ENCODE assay signal across 8 cellular contexts in genomic region chr20:62356948-62357667, GRCh38. TPM values are rescaled to one million over a fixed set of nuclear protein-coding genes. Genes with fewer than 3 reads are reported as not detected.
DNase-seq lines count a peak whose midpoint lies in the region.

No MANE protein-coding gene starts in this region.

- peaks cover 9% of the 10 kb centered on the region for H3K27me3 Mint-ChIP-seq in activated T-cell treated with anti-CD3 and anti-CD28 coated beads, Interleukin-2, amount 50 U/mL, for 24 hours

- no peak overlapping the region for H2BK12ac ChIP-seq in trophoblast cell (ENCODE audit: low read length)

- H3K27me3 ChIP-seq in trophoblast cell (ENCODE audit: insufficient read depth, low read length): no peaks in the 10 kb centered on the region

- H3K4ac ChIP-seq in trophoblast cell (ENCODE audit: low read depth, low read length): peak overlapping the region; percentile 61

- H2AFZ ChIP-seq in trophoblast cell (ENCODE audit: insufficient read depth, low read length, poor library complexity): no peak overlapping the region

- no peak overlapping the region for H2AK5ac ChIP-seq in trophoblast cell (ENCODE audit: low read length)

- no peak overlapping the region for H3K14ac ChIP-seq in trophoblast cell (ENCODE audit: low read length)

- H3K4me3 Mint-ChIP-seq in activated T-cell treated with anti-CD3 and anti-CD28 coated beads, Interleukin-2, amount 50 U/mL, for 24 hours: no peak overlapping the region

- H3K27ac ChIP-seq in trophoblast cell (ENCODE audit: low read depth, low read length): no peak overlapping the region

- H3K79me2 ChIP-seq in trophoblast cell (ENCODE audit: control insufficient read depth, insufficient read depth, low read length, poor library complexity): peaks cover 56% of the 10 kb centered on the region

- H4K8ac ChIP-seq in trophoblast cell (ENCODE audit: low read depth, low read length): no peak overlapping the region

- H3K4me1 Mint-ChIP-seq in activated T-cell treated with anti-CD3 and anti-CD28 coated beads, Interleukin-2, amount 50 U/mL, for 24 hours (ENCODE audit: low read depth): no peaks in the 10 kb centered on the region

- H3K9ac ChIP-seq in trophoblast cell (ENCODE audit: low read length): no peak overlapping the region

- WGBS in trophoblast cell (ENCODE audit: extremely low coverage, insufficient coverage, insufficient read length): no CpG with 5 or more reads among the region's 29 CpGs

- H3K4me2 ChIP-seq in trophoblast cell (ENCODE audit: low read length): no peak overlapping the region

- peaks cover 34 to 38% of the 10 kb centered on the region in 2 experiments for H3K4me1 ChIP-seq in trophoblast cell (ENCODE audit: control insufficient read depth in 1 of 2, insufficient read depth in 2 of 2, low read length in 2 of 2)

- peak overlapping the region; percentile 48 for H4K91ac ChIP-seq in trophoblast cell (ENCODE audit: low read depth, low read length)

- H3K36me3 ChIP-seq in trophoblast cell (ENCODE audit: control insufficient read depth in 1 of 2, insufficient read depth in 2 of 2, low read length in 2 of 2): peaks cover 53 to 74% of the 10 kb centered on the region in 2 experiments

- no peaks in the 10 kb centered on the region for H3K9me3 Mint-ChIP-seq in activated T-cell treated with anti-CD3 and anti-CD28 coated beads, Interleukin-2, amount 50 U/mL, for 24 hours

- intact Hi-C loops in posterior vena cava (cut with DNase I): no loop called here

- DNase-seq in Daoy (ENCODE audit: low read depth) (peak; percentile 87), T1000 (lab: John Stamatoyannopoulos, UW) (peak; percentile 47), fibroblast of peridontal ligament (ENCODE audit: extremely low read depth) (peak; percentile 43), trophoblast cell (no peak), posterior vena cava (ENCODE audit: low spot score) (no peak), dedifferentiated amniotic fluid mesenchymal stem cell (ENCODE audit: extremely low spot score) (no peak)
- DNase-seq in stimulated activated CD4-positive, alpha-beta T cell treated with anti-CD3 and anti-CD28 coated beads, Interleukin-4, amount 100 ng/mL, for 24 hours: no peak
- no peak for DNase-seq in activated T-cell treated with anti-CD3 and anti-CD28 coated beads, Interleukin-2, amount 50 U/mL, for 24 hours

- H4K12ac ChIP-seq in trophoblast cell (ENCODE audit: low read depth, low read length): no peak overlapping the region

- H3K4me3 ChIP-seq in trophoblast cell (ENCODE audit: low read depth, low read length): no peak overlapping the region

- H3K23ac ChIP-seq in trophoblast cell (ENCODE audit: low read length): no peak overlapping the region

- H3K9me3 ChIP-seq in trophoblast cell (ENCODE audit: insufficient read depth, low read depth, low read length): peaks cover 3% of the 10 kb centered on the region

- no peak overlapping the region for H3K18ac ChIP-seq in trophoblast cell (ENCODE audit: low read length)

- no peak overlapping the region for H3K27ac Mint-ChIP-seq in activated T-cell treated with anti-CD3 and anti-CD28 coated beads, Interleukin-2, amount 50 U/mL, for 24 hours

- peaks cover 21% of the 10 kb centered on the region for H3K79me1 ChIP-seq in trophoblast cell (ENCODE audit: low read length)

- H2BK120ac ChIP-seq in trophoblast cell (ENCODE audit: insufficient read depth, low read length, poor library complexity): no peak overlapping the region

- no peak overlapping the region for H2BK5ac ChIP-seq in trophoblast cell (ENCODE audit: low read depth, low read length, poor library complexity)

- no peaks in the 10 kb centered on the region for H3K36me3 Mint-ChIP-seq in activated T-cell treated with anti-CD3 and anti-CD28 coated beads, Interleukin-2, amount 50 U/mL, for 24 hours (ENCODE audit: low read depth)

RNA-seq across cellular contexts. Expression of gene LAMA5, which starts 10.0 kb away (rescaled TPM):
- total RNA-seq in Daoy (2014; rRNA removed; shearing (Covaris generic)): 3.1 and 9.6 TPM in 2 replicates
- 135 and 147 TPM in 2 replicates for polyA plus RNA-seq in trophoblast cell (2013)
- 100 to 1,000 TPM; 131 to 183 TPM for total RNA-seq in posterior vena cava

RNA-seq across cellular contexts. Expression of gene RPS21, which starts 29.8 kb away (rescaled TPM):
- 1,690 and 2,894 TPM in 2 replicates for total RNA-seq in Daoy (2014; rRNA removed; shearing (Covaris generic))
- polyA plus RNA-seq in trophoblast cell (2013): 2,264 and 2,365 TPM in 2 replicates
- 1,000 to 10,000 TPM; 1,227 to 1,253 TPM for total RNA-seq in posterior vena cava

RNA-seq across cellular contexts. Expression of gene CABLES2, which starts 50.0 kb away (rescaled TPM):
- 2.0 and 3.8 TPM in 2 replicates for total RNA-seq in Daoy (2014; rRNA removed; shearing (Covaris generic))
- polyA plus RNA-seq in trophoblast cell (2013): 15.0 and 15.1 TPM in 2 replicates
- total RNA-seq in posterior vena cava: 1 to 10 TPM; 3.4 to 3.8 TPM

RNA-seq across cellular contexts. Expression of gene ADRM1, which starts 54.3 kb away (rescaled TPM):
- 390 and 470 TPM in 2 replicates for total RNA-seq in Daoy (2014; rRNA removed; shearing (Covaris generic))
- 164 and 175 TPM in 2 replicates for polyA plus RNA-seq in trophoblast cell (2013)
- total RNA-seq in posterior vena cava: 10 to 100 TPM; 60.9 to 70.3 TPM

Comparison
In these comparisons a context has a peak if more than half of its experiments do, and no peak if none do; other contexts are left out.
1. DNase-seq: peak in Daoy (single experiment), T1000 (single experiment) and fibroblast of peridontal ligament (single experiment); none in trophoblast cell (0 of 2), stimulated activated CD4-positive, alpha-beta T cell treated with anti-CD3 and anti-CD28 coated beads, Interleukin-4, amount 100 ng/mL, for 24 hours (single experiment), activated T-cell treated with anti-CD3 and anti-CD28 coated beads, Interleukin-2, amount 50 U/mL, for 24 hours (single experiment), posterior vena cava (single experiment) and dedifferentiated amniotic fluid mesenchymal stem cell (single experiment).
2. RNA of gene LAMA5, which starts 10.0 kb away (total RNA-seq): 131 to 183 TPM in posterior vena cava; 3.1 to 9.6 TPM in Daoy; every median in the first group is over 10 times any median in the second.